ENCODE assay signal across 16 cellular contexts in the genomic region with DNA sequence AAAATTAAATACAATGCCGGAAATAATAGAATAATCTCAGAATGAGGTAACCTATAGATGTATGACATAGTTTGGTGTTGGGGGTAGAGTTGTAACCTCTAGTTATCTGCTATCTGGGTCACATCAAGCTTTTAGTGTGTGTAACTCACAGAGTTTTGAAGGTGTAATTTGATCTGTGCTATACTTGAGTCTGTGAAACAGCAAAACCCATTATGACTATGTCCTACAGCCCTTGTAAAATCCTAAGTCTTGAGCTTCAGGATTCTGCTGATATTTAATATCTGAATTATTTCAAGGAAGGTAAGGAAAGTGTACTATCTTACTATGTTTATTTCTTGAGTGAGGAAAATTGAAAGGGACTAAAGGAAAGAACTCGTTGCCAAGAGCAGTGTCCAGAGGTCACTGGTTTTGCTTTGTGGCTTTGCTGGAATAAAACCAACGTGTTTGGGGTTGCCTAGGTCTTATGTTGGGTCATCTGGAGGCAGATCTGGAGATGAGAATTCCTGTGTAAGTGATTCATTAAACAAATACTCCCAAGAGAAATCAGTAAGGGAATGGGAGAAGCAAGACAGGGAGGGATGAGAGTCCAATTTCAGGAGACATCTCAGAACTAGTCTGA.
DNase-seq lines count a peak whose midpoint lies in the region; ATAC-seq and TF ChIP-seq lines count a peak whose summit lies in the region.
"Had no signal": no experiment of that assay in that cellular context is flagged by ENCODE, and none has a peak within 500 bp of the region (broad histone marks: within the 10 kb centered on the region; RNA-seq: fewer than 3 reads in every experiment).

No MANE protein-coding gene starts in this region.

- no peak for TF ChIP-seq RAD21 in SK-N-SH (IDR thresholded peaks at IDR 0.05; ENCODE audit: low read length)

- intact Hi-C loops in left ventricle myocardium inferior (cut with micrococcal nuclease) = no loop called here
- intact Hi-C loops in stomach (cut with DNase I; ENCODE audit: low total_unique reads) = no loop called here

- H3K4me2 ChIP-seq in SK-N-SH = no peak overlapping the region

- H3K27me3 ChIP-seq in SK-N-SH (ENCODE audit: insufficient read depth) = no peaks in the 10 kb centered on the region
- no peaks in the 10 kb centered on the region for H3K27me3 ChIP-seq in left ventricle myocardium inferior (ENCODE audit: low read depth)
- no peaks in the 10 kb centered on the region for H3K27me3 ChIP-seq in stomach

- CTCF ChIA-PET in HEK293 (lab: Yijun Ruan, JAX) (no interaction called here), SK-N-SH (lab: Yijun Ruan, JAX) (no interaction called here)

- no peak for TF ChIP-seq POLR2A in stomach (IDR thresholded peaks at IDR 0.05)

- POLR2A ChIA-PET in HEK293 (lab: Yijun Ruan, JAX) (no interaction called here), SK-N-SH (lab: Yijun Ruan, JAX) (no interaction called here)

- no peaks in the 10 kb centered on the region for H4K20me1 ChIP-seq in SK-N-SH (ENCODE audit: insufficient read depth)

- TF ChIP-seq CTCF in HEK293 (tag by site-specific recombination; IDR thresholded peaks at IDR 0.05) (no peak), SK-N-SH (IDR thresholded peaks at IDR 0.05) (no peak), fibroblast of the aortic adventitia (IDR thresholded peaks at IDR 0.05; ENCODE audit: insufficient read depth, low read length) (no peak), left ventricle myocardium inferior (IDR thresholded peaks at IDR 0.05; ENCODE audit: borderline replicate concordance) (no peak), GM20000 (IDR thresholded peaks at IDR 0.05; ENCODE audit: extremely low read depth, missing control alignments) (no peak), stomach (IDR thresholded peaks at IDR 0.05) (no peak)

- H3K36me3 ChIP-seq in HEK293 (ENCODE audit: control insufficient read depth in 2 of 2, insufficient read depth in 1 of 2, low read length in 2 of 2) = no peaks in the 10 kb centered on the region
- no peaks in the 10 kb centered on the region for H3K36me3 ChIP-seq in SK-N-SH (replicated peaks in 1 of 2; ENCODE audit: control insufficient read depth in 1 of 2, insufficient read depth in 2 of 2, low read length in 1 of 2)
- no peaks in the 10 kb centered on the region for H3K36me3 ChIP-seq in left ventricle myocardium inferior
- H3K36me3 ChIP-seq in stomach = no peaks in the 10 kb centered on the region

- no peaks in the 10 kb centered on the region for H3K79me2 ChIP-seq in SK-N-SH (ENCODE audit: insufficient read depth)

- H3K9me3 ChIP-seq in HEK293 (ENCODE audit: control insufficient read depth, insufficient read depth, low read depth, low read length) = no peaks in the 10 kb centered on the region
- H3K9me3 ChIP-seq in SK-N-SH = no peaks in the 10 kb centered on the region
- no peaks in the 10 kb centered on the region for H3K9me3 ChIP-seq in left ventricle myocardium inferior (replicated peaks)
- no peaks in the 10 kb centered on the region for H3K9me3 ChIP-seq in stomach
- H3K9me3 ChIP-seq: psoas muscle had no signal

- no peak for ATAC-seq in GM19324 (IDR thresholded peaks at IDR 0.05; ENCODE audit: low FRiP score, unreplicated experiment)
- ATAC-seq: psoas muscle; stimulated activated naive B cell treated with anti-CD40 and anti-IgM and Interleukin-4, amounts not matched to agents 10 μg/mL and 1 μg/mL and 100 μg/mL, for 72 hours had no signal

- H3F3A ChIP-seq in SK-N-SH (replicated peaks; ENCODE audit: insufficient read depth) = peaks cover 12% of the 10 kb centered on the region

- no peak overlapping the region for H3K27ac ChIP-seq in HEK293 (ENCODE audit: extremely low read depth, low read depth, low read length)
- H3K27ac ChIP-seq in SK-N-SH (ENCODE audit: low read depth in 2 of 2, low read length in 1 of 2) = no peak overlapping the region; a peak in 1 of 4 replicates
- H3K27ac ChIP-seq in left ventricle myocardium inferior (replicated peaks) = no peak overlapping the region
- no peak overlapping the region for H3K27ac ChIP-seq in stomach
- H3K27ac ChIP-seq: psoas muscle had no signal

- H3K9me2 ChIP-seq in SK-N-SH = no peaks in the 10 kb centered on the region

- 35% methylated on average over 3 of the region's 3 CpGs for WGBS in SK-N-SH (ENCODE audit: low lambda C conversion rate)
- WGBS in stomach, 5 donors = 51 to 61% (median 60%) methylated on average over 3 of the region's 3 CpGs

- H3K4me3 ChIP-seq in HEK293 (ENCODE audit: low read depth, low read length) = no peak overlapping the region
- no peak overlapping the region for H3K4me3 ChIP-seq in SK-N-SH (ENCODE audit: low read depth in 2 of 2, low read length in 1 of 2)
- H3K4me3 ChIP-seq in fibroblast of the aortic adventitia (ENCODE audit: low read depth, low read length) = no peak overlapping the region
- no peak overlapping the region for H3K4me3 ChIP-seq in left ventricle myocardium inferior
- H3K4me3 ChIP-seq in stomach = no peak overlapping the region
- H3K4me3 ChIP-seq: psoas muscle had no signal

- H2AFZ ChIP-seq in SK-N-SH (ENCODE audit: low read depth) = no peak overlapping the region

- TF ChIP-seq EP300 in SK-N-SH (IDR thresholded peaks at IDR 0.05; ENCODE audit: borderline replicate concordance in 1 of 2, low read depth in 1 of 2, low read length in 1 of 2) = no peak; a peak in 1 of 4 replicates
- TF ChIP-seq EP300 in stomach (IDR thresholded peaks at IDR 0.05) = no peak

- no peaks in the 10 kb centered on the region for H3K4me1 ChIP-seq in HEK293 (ENCODE audit: control insufficient read depth, insufficient read depth, low read length)
- H3K4me1 ChIP-seq in SK-N-SH (ENCODE audit: control insufficient read depth in 1 of 2, insufficient read depth in 2 of 2, low read depth in 1 of 2, low read length in 1 of 2) = no peaks in the 10 kb centered on the region; a peak in 1 of 4 replicates
- H3K4me1 ChIP-seq in left ventricle myocardium inferior = no peaks in the 10 kb centered on the region
- no peaks in the 10 kb centered on the region for H3K4me1 ChIP-seq in stomach
- H3K4me1 ChIP-seq: psoas muscle had no signal

- DNase-seq in A172 (ENCODE audit: low spot score) (peak; percentile 73), SK-N-SH (no peak), fibroblast of the aortic adventitia (ENCODE audit: low read depth) (peak; percentile 28), left ventricle myocardium inferior (no peak), GM20000 (ENCODE audit: low spot score) (no peak), stomach (no peak)
- DNase-seq: activated CD4-positive, alpha-beta T cell treated with anti-CD3 and anti-CD28 coated beads, Interleukin-2, amount 10 ng/mL, durations not matched to agents 24 days and 14 days; anterior cingulate cortex; cortex of kidney; head of caudate nucleus; NCI-H2029; NCI-H526; psoas muscle; stimulated activated naive B cell treated with anti-CD40 and anti-IgM and Interleukin-4, amounts not matched to agents 10 μg/mL and 1 μg/mL and 100 μg/mL, for 72 hours had no signal

- H3K9ac ChIP-seq in SK-N-SH = no peak overlapping the region

TF ChIP-seq in HEK293, 187 proteins besides CTCF, POLR2A, EP300 and RAD21 (continues in another document):
- TF ChIP-seq SETDB1 (IDR thresholded peaks at IDR 0.05; ENCODE audit: insufficient read length, low read length) = peak; percentile 93
- TF ChIP-seq, protein P1, sequence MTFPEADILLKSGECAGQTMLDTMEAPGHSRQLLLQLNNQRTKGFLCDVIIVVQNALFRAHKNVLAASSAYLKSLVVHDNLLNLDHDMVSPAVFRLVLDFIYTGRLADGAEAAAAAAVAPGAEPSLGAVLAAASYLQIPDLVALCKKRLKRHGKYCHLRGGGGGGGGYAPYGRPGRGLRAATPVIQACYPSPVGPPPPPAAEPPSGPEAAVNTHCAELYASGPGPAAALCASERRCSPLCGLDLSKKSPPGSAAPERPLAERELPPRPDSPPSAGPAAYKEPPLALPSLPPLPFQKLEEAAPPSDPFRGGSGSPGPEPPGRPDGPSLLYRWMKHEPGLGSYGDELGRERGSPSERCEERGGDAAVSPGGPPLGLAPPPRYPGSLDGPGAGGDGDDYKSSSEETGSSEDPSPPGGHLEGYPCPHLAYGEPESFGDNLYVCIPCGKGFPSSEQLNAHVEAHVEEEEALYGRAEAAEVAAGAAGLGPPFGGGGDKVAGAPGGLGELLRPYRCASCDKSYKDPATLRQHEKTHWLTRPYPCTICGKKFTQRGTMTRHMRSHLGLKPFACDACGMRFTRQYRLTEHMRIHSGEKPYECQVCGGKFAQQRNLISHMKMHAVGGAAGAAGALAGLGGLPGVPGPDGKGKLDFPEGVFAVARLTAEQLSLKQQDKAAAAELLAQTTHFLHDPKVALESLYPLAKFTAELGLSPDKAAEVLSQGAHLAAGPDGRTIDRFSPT (tag by site-specific recombination; IDR thresholded peaks at IDR 0.05) = peak; percentile 39; the same call in 1 of the 2 replicates

TF ChIP-seq in SK-N-SH, 30 proteins besides CTCF, POLR2A, EP300 and RAD21:
- TF ChIP-seq ELF1 (IDR thresholded peaks at IDR 0.05) (no peak), JUND (IDR thresholded peaks at IDR 0.05) (0 out of 2 replicates have a peak, but pooled peaks have one; percentile 8), NFIC (IDR thresholded peaks at IDR 0.05; ENCODE audit: borderline replicate concordance) (peak; percentile 55; the same call in 1 of the 2 replicates), SIN3A (IDR thresholded peaks at IDR 0.05; ENCODE audit: borderline replicate concordance, low read depth, low read length) (no peak), YY1 (IDR thresholded peaks at IDR 0.05; ENCODE audit: low read depth) (no peak), TEAD4 (IDR thresholded peaks at IDR 0.05; ENCODE audit: borderline replicate concordance, insufficient read depth) (no peak), TCF12 (IDR thresholded peaks at IDR 0.05) (peak; percentile 36; the same call in 1 of the 2 replicates)
- TF ChIP-seq, protein P2, sequence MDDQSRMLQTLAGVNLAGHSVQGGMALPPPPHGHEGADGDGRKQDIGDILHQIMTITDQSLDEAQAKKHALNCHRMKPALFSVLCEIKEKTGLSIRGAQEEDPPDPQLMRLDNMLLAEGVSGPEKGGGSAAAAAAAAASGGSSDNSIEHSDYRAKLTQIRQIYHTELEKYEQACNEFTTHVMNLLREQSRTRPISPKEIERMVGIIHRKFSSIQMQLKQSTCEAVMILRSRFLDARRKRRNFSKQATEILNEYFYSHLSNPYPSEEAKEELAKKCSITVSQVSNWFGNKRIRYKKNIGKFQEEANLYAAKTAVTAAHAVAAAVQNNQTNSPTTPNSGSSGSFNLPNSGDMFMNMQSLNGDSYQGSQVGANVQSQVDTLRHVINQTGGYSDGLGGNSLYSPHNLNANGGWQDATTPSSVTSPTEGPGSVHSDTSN (IDR thresholded peaks at IDR 0.05) = 0 out of 2 replicates have a peak, but pooled peaks have one; percentile 7

Comparison
In these comparisons a context has a peak if more than half of its experiments do, and no peak if none do; other contexts are left out.
1. DNase-seq: peak in A172 (single experiment) and fibroblast of the aortic adventitia (single experiment); none in SK-N-SH (single experiment), left ventricle myocardium inferior (single experiment), GM20000 (single experiment) and stomach (single experiment).